ENCODE assay signal across 1 cellular context in the genomic region with DNA sequence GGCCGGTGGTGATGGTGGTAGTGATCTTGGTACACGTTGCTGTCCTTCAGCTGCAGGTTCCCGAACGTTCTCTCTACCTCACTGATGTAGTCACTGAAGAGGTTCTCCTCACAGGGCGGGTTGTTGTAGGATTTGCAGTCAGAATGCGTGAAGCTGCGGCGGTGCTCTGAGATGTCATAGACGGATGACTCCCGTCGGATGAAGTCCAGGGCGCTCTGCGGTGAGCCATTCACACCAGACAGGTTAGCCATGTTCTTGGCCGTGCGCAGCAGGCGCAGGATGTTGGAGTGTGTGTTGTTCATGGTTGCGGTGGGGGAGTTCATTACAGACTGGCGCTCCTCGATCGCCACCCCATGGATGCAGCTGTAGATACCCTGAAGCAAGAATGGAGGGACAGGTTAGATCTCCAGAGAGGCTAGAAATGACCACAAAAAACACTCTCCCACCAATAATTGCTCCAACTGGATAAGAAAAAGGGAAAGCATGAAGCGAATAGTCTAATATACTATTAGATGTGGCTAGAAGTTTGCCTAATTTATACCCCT.
TF ChIP-seq lines count a peak whose summit lies in the region.

No MANE protein-coding gene starts in this region.

TF ChIP-seq in K562, 482 proteins besides CTCF, POLR2A, EP300 and RAD21:
- TF ChIP-seq CBFA2T2 (conservative IDR thresholded peaks at IDR 0.05), result no peak
- no peak for TF ChIP-seq RFX7 (CRISPR knock-in tag; IDR thresholded peaks at IDR 0.05)
- TF ChIP-seq DPF2 (IDR thresholded peaks at IDR 0.05), result no peak
- no peak for TF ChIP-seq GTF2E2 (tag; IDR thresholded peaks at IDR 0.05)
- TF ChIP-seq ZNF561 (CRISPR knock-in tag; conservative IDR thresholded peaks at IDR 0.05), result no peak
- no peak for TF ChIP-seq CSDE1 (IDR thresholded peaks at IDR 0.05)
- TF ChIP-seq SIN3B (IDR thresholded peaks at IDR 0.05; ENCODE audit: low read depth), result no peak
- no peak for TF ChIP-seq ZNF668 (CRISPR knock-in tag; IDR thresholded peaks at IDR 0.05)
- TF ChIP-seq ZNF24 (IDR thresholded peaks at IDR 0.05), result no peak
- no peak for TF ChIP-seq ELF2 (CRISPR knock-in tag; IDR thresholded peaks at IDR 0.05)
- no peak for TF ChIP-seq FOXJ3 (CRISPR knock-in tag; IDR thresholded peaks at IDR 0.05)
- no peak for TF ChIP-seq ETV6 (IDR thresholded peaks at IDR 0.05; ENCODE audit: borderline replicate concordance in 1 of 2, low read depth in 2 of 2, low read length in 1 of 2)
- no peak for TF ChIP-seq ETV6 (CRISPR knock-in tag; IDR thresholded peaks at IDR 0.05; ENCODE audit: borderline replicate concordance)
- TF ChIP-seq ZNF79 (CRISPR knock-in tag; IDR thresholded peaks at IDR 0.05; ENCODE audit: low read depth), result no peak
